Comparison of ENCODE assay signal across 21 cellular contexts in the genomic region with DNA sequence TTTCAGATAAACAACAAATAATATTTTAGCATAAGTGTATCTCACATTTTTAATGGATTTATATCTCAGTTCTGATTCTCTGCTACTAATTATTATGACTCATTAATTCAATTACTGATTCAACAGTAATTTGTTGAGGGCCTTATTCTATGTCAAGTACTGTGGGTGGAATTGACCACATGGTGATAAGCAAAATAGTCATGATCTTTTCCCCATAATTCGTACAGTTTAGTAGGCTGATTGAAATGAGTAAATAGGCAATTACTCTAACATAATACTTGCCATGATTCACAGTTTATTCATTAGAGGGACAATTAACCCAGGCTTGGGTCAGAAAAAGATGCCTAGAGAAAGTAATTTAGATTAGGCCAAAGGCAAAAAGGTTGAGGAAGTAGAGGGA.
DNase-seq lines count a peak whose midpoint lies in the region; ATAC-seq, FAIRE-seq and TF ChIP-seq lines count a peak whose summit lies in the region.
"Had no signal": no experiment of that assay in that cellular context is flagged by ENCODE, and none has a peak within 500 bp of the region (broad histone marks: within the 10 kb centered on the region; RNA-seq: fewer than 3 reads in every experiment).

No MANE protein-coding gene starts in this region.

- FAIRE-seq in A549 (lab: Jason Lieb, UNC): no peak
- no peak for FAIRE-seq in small intestine (lab: Jason Lieb, UNC)

- POLR2A ChIA-PET in A549 (lab: Yijun Ruan, JAX) (interaction anchor here (1.3 kb wide), 1 partner anchor 10 kb away, joined by 3 read pairs; no protein-coding TSS in a partner anchor), MCF 10A (lab: Yijun Ruan, JAX) (interaction anchor here (0.9 to 3.0 kb wide), 4 partner anchors 9 to 62 kb away, joined by 4 to 33 read pairs (median 10); a partner anchor contains a TSS)

- CTCF ChIA-PET in A549 (lab: Yijun Ruan, JAX) (interaction anchor here (0.7 to 1.2 kb wide), 3 partner anchors 11 to 142 kb away, joined by 3 to 5 read pairs (median 4); no protein-coding TSS in a partner anchor), MCF 10A (lab: Yijun Ruan, JAX) (interaction anchor here (1.0 kb wide), 2 partner anchors 87 to 135 kb away, joined by 3 read pairs; no protein-coding TSS in a partner anchor)

- WGBS in A549 (ENCODE audit: missing lambda C conversion rate): 70% methylated on average over 1 of the region's 1 CpG
- WGBS in small intestine, 3 donors: 19 to 60% (median 41%) methylated on average over 1 of the region's 1 CpG

- H3K36me3 ChIP-seq in HUES6 (ENCODE audit: control insufficient read depth, insufficient read depth, low read length) (no peaks in the 10 kb centered on the region), muscle layer of colon (ENCODE audit: insufficient read depth, low read length) (no peaks in the 10 kb centered on the region), small intestine (ENCODE audit: control insufficient read depth in 2 of 2, insufficient read depth in 2 of 2, low read length in 2 of 2) (no peaks in the 10 kb centered on the region)
- H3K36me3 ChIP-seq: thyroid gland had no signal

- H3K9ac ChIP-seq in HUES6 (ENCODE audit: low read length) (no peak overlapping the region), muscle layer of colon (ENCODE audit: low read length) (no peak overlapping the region)

- no peaks in the 10 kb centered on the region for H3K36me3 Mint-ChIP-seq in MCF 10A (ENCODE audit: insufficient read depth, unreplicated experiment)
- H3K36me3 Mint-ChIP-seq: CD4-positive, alpha-beta memory T cell; immature natural killer cell; natural killer cell had no signal

- H3K27ac ChIP-seq in A549 (peak overlapping the region; percentile 28 to 79), HUES6 (ENCODE audit: low read depth, low read length) (0 out of 2 replicates have a peak overlapping the region, but pooled peaks have one; percentile 6), muscle layer of colon (ENCODE audit: low read depth, low read length) (peak overlapping the region; percentile 7), small intestine (ENCODE audit: low read depth in 1 of 2, low read length in 1 of 2) (no peak overlapping the region)
- H3K27ac ChIP-seq: thyroid gland had no signal

- no peaks in the 10 kb centered on the region for H3K9me3 Mint-ChIP-seq in MCF 10A (ENCODE audit: unreplicated experiment)
- H3K9me3 Mint-ChIP-seq: activated T-cell treated with anti-CD3 and anti-CD28 coated beads, Interleukin-2, amount 50 U/mL, for 72 hours; CD4-positive, alpha-beta memory T cell; immature natural killer cell; memory B cell; natural killer cell had no signal

- no peak for TF ChIP-seq POLR2A in A549 (IDR thresholded peaks at IDR 0.05; ENCODE audit: low read length)

- intact Hi-C loops in MCF 10A (cut with micrococcal nuclease) (no loop called here), posterior cingulate gyrus (cut with DNase I) (no loop called here), left colon (cut with DNase I, micrococcal nuclease) (no loop called here)

- TF ChIP-seq CTCF in A549 (IDR thresholded peaks at IDR 0.05) (no peak), MCF 10A (IDR thresholded peaks at IDR 0.05; ENCODE audit: unreplicated experiment) (no peak)

- H3K9me3 ChIP-seq in A549 (no peaks in the 10 kb centered on the region), HUES6 (ENCODE audit: control insufficient read depth, insufficient read depth, low read depth, low read length) (no peaks in the 10 kb centered on the region), muscle layer of colon (ENCODE audit: low read length) (no peaks in the 10 kb centered on the region), small intestine (ENCODE audit: control insufficient read depth, low read depth) (no peaks in the 10 kb centered on the region)
- H3K9me3 ChIP-seq: thyroid gland had no signal

- no TSS peak for BruUV-seq in MCF 10A (replicated peaks; lab: Mats Ljungman, UMichigan)

- no peak overlapping the region for H3K4me3 ChIP-seq in A549
- H3K4me3 ChIP-seq in HUES6 (ENCODE audit: low read depth, low read length): no peak overlapping the region
- no peak overlapping the region for H3K4me3 ChIP-seq in muscle layer of colon (ENCODE audit: low read depth in 1 of 2, low read length in 2 of 2)
- H3K4me3 ChIP-seq in small intestine (ENCODE audit: low read depth in 1 of 2, low read length in 2 of 2): no peak overlapping the region
- H3K4me3 ChIP-seq: thyroid gland had no signal

- no peak for TF ChIP-seq RAD21 in A549 (conservative IDR thresholded peaks at IDR 0.05 in 1 of 2, IDR thresholded peaks at IDR 0.05 in 1 of 2)

- H3K27me3 ChIP-seq in HUES6 (ENCODE audit: control insufficient read depth, insufficient read depth, low read length): no peaks in the 10 kb centered on the region
- no peaks in the 10 kb centered on the region for H3K27me3 ChIP-seq in muscle layer of colon (ENCODE audit: control insufficient read depth in 1 of 2, insufficient read depth in 2 of 2, low read length in 2 of 2)
- H3K27me3 ChIP-seq in small intestine (ENCODE audit: control insufficient read depth in 2 of 2, insufficient read depth in 2 of 2, low read length in 2 of 2): no peaks in the 10 kb centered on the region
- H3K27me3 ChIP-seq: thyroid gland had no signal

- no peak for TF ChIP-seq EP300 in A549 (IDR thresholded peaks at IDR 0.05)

- H3K4me1 Mint-ChIP-seq in MCF 10A (ENCODE audit: insufficient read depth, unreplicated experiment): peaks cover 14% of the 10 kb centered on the region
- H3K4me1 Mint-ChIP-seq: immature natural killer cell, memory B cell, natural killer cell had no signal

- DNase-seq in A549 (ENCODE audit: low read depth in 1 of 2, low spot score in 1 of 2) (no peak), MCF 10A (ENCODE audit: unreplicated experiment) (no peak), posterior cingulate gyrus (no peak), left colon (no peak), small intestine (no peak)
- no peak for DNase-seq in activated CD4-positive, alpha-beta T cell treated with anti-CD3 and anti-CD28 coated beads, Interleukin-2, amount 50 U/mL, for 1 hour
- DNase-seq: activated CD8-positive, alpha-beta memory T cell treated with anti-CD3 and anti-CD28 coated beads for 24 hours; activated T-cell treated with anti-CD3 and anti-CD28 coated beads, Interleukin-2, amount 50 U/mL, for 72 hours; CD4-positive, alpha-beta memory T cell; DMS79; head of caudate nucleus; immature natural killer cell; natural killer cell; NCI-H187; Right ventricle myocardium superior; stimulated activated CD4-positive, alpha-beta T cell treated with anti-CD3 and anti-CD28 coated beads, Interleukin-12 subunit alpha, Interleukin-12 subunit beta, amount 100 ng/mL, for 4 hours; T-helper 17 cell; thyroid gland had no signal

- H3K4me2 ChIP-seq in A549: peak overlapping the region; percentile 44; the same call in 2 of the 3 replicates

- H3K4me1 ChIP-seq in A549: peaks cover 25% of the 10 kb centered on the region
- H3K4me1 ChIP-seq in HUES6 (ENCODE audit: control insufficient read depth, insufficient read depth, low read length): peaks cover 17% of the 10 kb centered on the region
- H3K4me1 ChIP-seq in muscle layer of colon (ENCODE audit: insufficient read depth, low read length): peaks cover 4% of the 10 kb centered on the region
- H3K4me1 ChIP-seq in small intestine (ENCODE audit: control insufficient read depth in 2 of 2, insufficient read depth in 1 of 2, low read depth in 1 of 2, low read length in 1 of 2): no peaks in the 10 kb centered on the region

- H3K27ac Mint-ChIP-seq in MCF 10A (ENCODE audit: low read depth, unreplicated experiment): peak overlapping the region; percentile 75
- H3K27ac Mint-ChIP-seq: CD4-positive, alpha-beta memory T cell; memory B cell; natural killer cell; T-helper 17 cell had no signal

- no peaks in the 10 kb centered on the region for H3K27me3 Mint-ChIP-seq in MCF 10A (ENCODE audit: insufficient read depth, unreplicated experiment)
- H3K27me3 Mint-ChIP-seq: CD4-positive, alpha-beta memory T cell; T-helper 17 cell had no signal

- ATAC-seq in A549 (no peak), left colon (no peak)
- ATAC-seq: natural killer cell, T-helper 17 cell had no signal

- no peak overlapping the region for H3K4me3 Mint-ChIP-seq in MCF 10A (ENCODE audit: unreplicated experiment)
- H3K4me3 Mint-ChIP-seq: CD4-positive, alpha-beta memory T cell; immature natural killer cell; memory B cell; natural killer cell; T-helper 17 cell had no signal

TF ChIP-seq in A549, 52 proteins besides CTCF, POLR2A, EP300 and RAD21:
- TF ChIP-seq FOSL2 (IDR thresholded peaks at IDR 0.05) (no peak), FOSL2 (CRISPR knock-in tag; IDR thresholded peaks at IDR 0.05) (peak; percentile 27; the same call in 1 of the 2 replicates), PHF8 (IDR thresholded peaks at IDR 0.05; ENCODE audit: borderline replicate concordance, low read depth) (no peak)

Comparison
In these comparisons a context has a peak if more than half of its experiments do, and no peak if none do; other contexts are left out.
1. H3K27ac ChIP-seq: peak in A549 (2 of 2), HUES6 (single experiment) and muscle layer of colon (single experiment); none in small intestine (0 of 2).